Comparison of ENCODE assay signal across 32 cellular contexts in the genomic region with DNA sequence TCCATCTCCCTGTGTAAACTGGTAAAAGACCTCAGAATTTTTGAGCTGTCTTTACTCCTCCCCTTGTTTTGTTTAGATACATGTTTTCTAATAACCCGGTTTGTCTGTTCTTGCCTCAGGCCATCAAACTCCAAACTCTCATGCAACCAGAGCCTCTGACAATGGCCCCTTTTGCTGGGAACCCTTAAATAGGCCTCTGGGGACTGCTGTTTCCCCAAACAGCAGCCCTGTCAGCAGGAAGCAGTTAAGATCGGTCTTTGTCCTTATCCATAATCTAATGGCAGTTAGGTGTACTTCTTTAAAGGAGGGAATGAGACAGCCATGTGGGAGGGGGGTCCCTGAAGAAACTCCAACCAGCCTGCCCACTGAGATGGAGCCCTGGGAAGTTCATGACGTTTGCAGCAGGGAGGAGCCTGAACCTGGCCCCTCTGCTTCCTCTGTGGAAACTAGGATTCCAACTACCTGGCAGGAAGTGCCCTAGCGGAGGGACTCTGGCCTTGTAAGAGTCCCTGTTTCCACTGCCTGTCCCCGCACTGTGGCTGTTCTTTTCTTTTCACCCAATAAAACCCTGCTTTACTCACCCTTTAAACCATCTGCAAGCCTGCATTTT.
"Had no signal": no experiment of that assay in that cellular context is flagged by ENCODE, and none has a peak within 500 bp of the region (broad histone marks: within the 10 kb centered on the region; RNA-seq: fewer than 3 reads in every experiment).

No MANE protein-coding gene starts in this region.

- H3K4me2 ChIP-seq: KMS-11 had no signal

- H3K4me1 ChIP-seq: ascending aorta, body of pancreas, Peyer's patch, SJSA1 had no signal

- DNase-seq: activated B cell treated with CpG ODN at 0.5 μM for 24 hours; activated CD4-positive, alpha-beta T cell treated with anti-CD3 and anti-CD28 coated beads for 1 hour; activated CD4-positive, alpha-beta T cell treated with anti-CD3 and anti-CD28 coated beads, Interleukin-2, amount 10 ng/mL, durations not matched to agents 24 days and 14 days; activated CD4-positive, alpha-beta T cell treated with anti-CD3 and anti-CD28 coated beads, Interleukin-2, amount 50 U/mL, for 48 hours; activated CD8-positive, alpha-beta memory T cell treated with anti-CD3 and anti-CD28 coated beads, Interleukin-2, amount 10 ng/mL, durations not matched to agents 7 days and 5 days; activated effector memory CD4-positive, alpha-beta T cell treated with Interleukin-2 at 50 U/mL for 16 hours; activated naive CD4-positive, alpha-beta T cell; activated naive CD8-positive, alpha-beta T cell treated with anti-CD3 and anti-CD28 coated beads, Interleukin-2, amount 50 U/mL, for 24 hours; activated T-cell treated with anti-CD3 and anti-CD28 coated beads, Interleukin-2, amount 50 U/mL, for 24 hours; amniotic stem cell; body of pancreas; central memory CD4-positive, alpha-beta T cell; MG63; MV-4-11; NCI-H1105; NCI-H1436 treated with DMSO at 0.1 percent for 48 hours; NCI-H187; NCI-H2081; NCI-H446; NCI-H524; NCI-H748 treated with DMSO at 0.1 percent for 48 hours; NK-92 treated with Interleukin-12 subunit alpha and Interleukin-12 subunit beta, amount 100 ng/mL, for 24 hours; Peyer's patch; SHP77; T-helper 17 cell; T-helper 9 cell had no signal

- ATAC-seq: activated CD8-positive, alpha-beta memory T cell treated with anti-CD3 and anti-CD28 coated beads, Interleukin-2, amount 10 ng/mL, durations not matched to agents 7 days and 5 days; activated naive CD4-positive, alpha-beta T cell treated with anti-CD3 and anti-CD28 coated beads, Interleukin-2, amount 50 U/mL, for 72 hours; activated naive CD8-positive, alpha-beta T cell treated with anti-CD3 and anti-CD28 coated beads, Interleukin-2, amount 50 U/mL, for 24 hours; body of pancreas; T-helper 17 cell had no signal

- H3K27ac ChIP-seq: ascending aorta, body of pancreas, KMS-11, Peyer's patch, SJSA1 had no signal

- H3K27me3 Mint-ChIP-seq: activated B cell treated with CpG ODN at 0.5 μM for 24 hours; activated CD4-positive, alpha-beta T cell treated with anti-CD3 and anti-CD28 coated beads, Interleukin-2, amount 10 ng/mL, durations not matched to agents 24 days and 14 days; activated CD8-positive, alpha-beta memory T cell treated with anti-CD3 and anti-CD28 coated beads, Interleukin-2, amount 10 ng/mL, durations not matched to agents 7 days and 5 days; activated naive CD8-positive, alpha-beta T cell treated with anti-CD3 and anti-CD28 coated beads, Interleukin-2, amount 50 U/mL, for 24 hours; activated T-cell treated with anti-CD3 and anti-CD28 coated beads, Interleukin-2, amount 50 U/mL, for 24 hours; T-helper 17 cell had no signal

- H3K36me3 Mint-ChIP-seq: activated CD8-positive, alpha-beta memory T cell treated with anti-CD3 and anti-CD28 coated beads, Interleukin-2, amount 10 ng/mL, durations not matched to agents 7 days and 5 days had no signal

- H3K9ac ChIP-seq: KMS-11 had no signal

- FAIRE-seq: bronchial epithelial cell had no signal

- H3K36me3 ChIP-seq: ascending aorta, MG63, Peyer's patch, SJSA1 had no signal

- H3K4me1 Mint-ChIP-seq: activated B cell treated with CpG ODN at 0.5 μM for 24 hours; activated CD4-positive, alpha-beta T cell treated with anti-CD3 and anti-CD28 coated beads, Interleukin-2, amount 10 ng/mL, durations not matched to agents 24 days and 14 days; activated CD8-positive, alpha-beta memory T cell treated with anti-CD3 and anti-CD28 coated beads, Interleukin-2, amount 10 ng/mL, durations not matched to agents 7 days and 5 days; activated naive CD8-positive, alpha-beta T cell treated with anti-CD3 and anti-CD28 coated beads, Interleukin-2, amount 50 U/mL, for 24 hours; T-helper 17 cell had no signal

- H3K4me3 ChIP-seq: ascending aorta, body of pancreas, MG63, Peyer's patch, SJSA1 had no signal

- H3K27me3 ChIP-seq: ascending aorta, body of pancreas, MG63, Peyer's patch, SJSA1 had no signal

- H3K27ac Mint-ChIP-seq: activated B cell treated with CpG ODN at 0.5 μM for 24 hours; activated CD4-positive, alpha-beta T cell treated with anti-CD3 and anti-CD28 coated beads, Interleukin-2, amount 10 ng/mL, durations not matched to agents 24 days and 14 days; activated CD8-positive, alpha-beta memory T cell treated with anti-CD3 and anti-CD28 coated beads, Interleukin-2, amount 10 ng/mL, durations not matched to agents 7 days and 5 days; activated naive CD4-positive, alpha-beta T cell treated with anti-CD3 and anti-CD28 coated beads, Interleukin-2, amount 50 U/mL, for 72 hours; activated naive CD8-positive, alpha-beta T cell treated with anti-CD3 and anti-CD28 coated beads, Interleukin-2, amount 50 U/mL, for 24 hours; activated T-cell treated with anti-CD3 and anti-CD28 coated beads, Interleukin-2, amount 50 U/mL, for 24 hours; activated T-helper 1 cell treated with anti-CD3 and anti-CD28 coated beads, Interleukin-12 subunit alpha, Interleukin-12 subunit beta, Interleukin-2, Interleukin-4 antibody, amounts not matched to agents 30 ng/mL and 10 ng/mL and 1 ng/mL, durations not matched to agents 14 hours and 24 hours and 36 hours; T-helper 17 cell had no signal

- H3K9me3 ChIP-seq: ascending aorta, body of pancreas, MG63, Peyer's patch, SJSA1 had no signal

- H3K4me3 Mint-ChIP-seq: activated B cell treated with CpG ODN at 0.5 μM for 24 hours; activated CD4-positive, alpha-beta T cell treated with anti-CD3 and anti-CD28 coated beads, Interleukin-2, amount 10 ng/mL, durations not matched to agents 24 days and 14 days; activated CD8-positive, alpha-beta memory T cell treated with anti-CD3 and anti-CD28 coated beads, Interleukin-2, amount 10 ng/mL, durations not matched to agents 7 days and 5 days; activated naive CD8-positive, alpha-beta T cell treated with anti-CD3 and anti-CD28 coated beads, Interleukin-2, amount 50 U/mL, for 24 hours; activated T-cell treated with anti-CD3 and anti-CD28 coated beads, Interleukin-2, amount 50 U/mL, for 24 hours; activated T-helper 1 cell treated with anti-CD3 and anti-CD28 coated beads, Interleukin-12 subunit alpha, Interleukin-12 subunit beta, Interleukin-2, Interleukin-4 antibody, amounts not matched to agents 30 ng/mL and 10 ng/mL and 1 ng/mL, durations not matched to agents 14 hours and 24 hours and 36 hours; T-helper 17 cell had no signal
